Comparison of ENCODE assay signal across 16 cellular contexts in genomic region chr17:8949061-8949622, GRCh38. TPM values are rescaled to one million over a fixed set of nuclear protein-coding genes. Genes with fewer than 3 reads are reported as not detected.
DNase-seq lines count a peak whose midpoint lies in the region; ATAC-seq, FAIRE-seq and TF ChIP-seq lines count a peak whose summit lies in the region.
"Had no signal": no experiment of that assay in that cellular context is flagged by ENCODE, and none has a peak within 500 bp of the region (broad histone marks: within the 10 kb centered on the region; RNA-seq: fewer than 3 reads in every experiment).

No MANE protein-coding gene starts in this region.

- CTCF ChIA-PET in activated CD4-positive, alpha-beta T cell treated with anti-CD3 and anti-CD28 coated beads for 36 hours (lab: Charles Lee), result interaction anchor here (0.6 to 3.4 kb wide), 10 partner anchors 11 to 82 kb away, joined by 3 to 32 read pairs (median 3); no protein-coding TSS in a partner anchor
- CTCF ChIA-PET in activated B cell treated with CpG ODN at 0.5 μM for 24 hours (lab: Charles Lee), result no interaction called here

- peaks cover 12% of the 10 kb centered on the region for H3K9me3 Mint-ChIP-seq in activated CD4-positive, alpha-beta T cell treated with anti-CD3 and anti-CD28 coated beads for 36 hours (ENCODE audit: low read depth)
- no peaks in the 10 kb centered on the region for H3K9me3 Mint-ChIP-seq in activated B cell treated with CpG ODN at 0.5 μM for 24 hours

- FAIRE-seq in GM12892 (lab: Jason Lieb, UNC), result peak; percentile 94
- FAIRE-seq: HTR-8/SVneo had no signal

- H3K27me3 Mint-ChIP-seq in activated CD4-positive, alpha-beta T cell treated with anti-CD3 and anti-CD28 coated beads for 36 hours, result no peaks in the 10 kb centered on the region
- no peaks in the 10 kb centered on the region for H3K27me3 Mint-ChIP-seq in activated B cell treated with CpG ODN at 0.5 μM for 24 hours

- TF ChIP-seq CTCF in activated B cell treated with CpG ODN at 0.5 μM for 24 hours (IDR thresholded peaks at IDR 0.05), result no peak
- TF ChIP-seq CTCF in Peyer's patch (IDR thresholded peaks at IDR 0.05), result no peak

- DNase-seq in activated CD4-positive, alpha-beta T cell treated with anti-CD3 and anti-CD28 coated beads for 36 hours, result peak; percentile 62
- DNase-seq in activated CD4-positive, alpha-beta T cell treated with anti-CD3 and anti-CD28 coated beads for 1 hour, result no peak
- DNase-seq in GM12892 (ENCODE audit: insufficient read length) (no peak), activated B cell treated with CpG ODN at 0.5 μM for 24 hours (no peak), left ventricle myocardium superior (no peak), Peyer's patch (no peak), posterior vena cava (ENCODE audit: low spot score) (no peak), AG20443 (ENCODE audit: low spot score) (no peak)
- DNase-seq: HCEC 1CT, mesendoderm, NCI-H1092, NCI-H446, OCI-M1 had no signal

- peaks cover 49% of the 10 kb centered on the region for H3K36me3 Mint-ChIP-seq in activated CD4-positive, alpha-beta T cell treated with anti-CD3 and anti-CD28 coated beads for 36 hours (ENCODE audit: low read depth)
- peaks cover 35% of the 10 kb centered on the region for H3K36me3 Mint-ChIP-seq in activated B cell treated with CpG ODN at 0.5 μM for 24 hours (ENCODE audit: low read depth)

- POLR2A ChIA-PET in activated CD4-positive, alpha-beta T cell treated with anti-CD3 and anti-CD28 coated beads for 36 hours (lab: Charles Lee), result interaction anchor here (1.0 to 1.4 kb wide), 7 partner anchors 9 to 776 kb away, joined by 3 to 12 read pairs (median 4); no protein-coding TSS in a partner anchor
- POLR2A ChIA-PET in activated B cell treated with CpG ODN at 0.5 μM for 24 hours (lab: Charles Lee), result interaction anchor here (0.8 to 3.5 kb wide), 3 partner anchors 9 to 50 kb away, joined by 3 to 14 read pairs (median 3); partner anchors contain the start of gene PIK3R5

- no peak for TF ChIP-seq POLR2A in GM12892 (IDR thresholded peaks at IDR 0.05; ENCODE audit: low read depth, low read length)
- TF ChIP-seq POLR2A in Peyer's patch (IDR thresholded peaks at IDR 0.05), result no peak

- no peaks in the 10 kb centered on the region for H3K36me3 ChIP-seq in Peyer's patch

- H3K4me1 Mint-ChIP-seq in activated CD4-positive, alpha-beta T cell treated with anti-CD3 and anti-CD28 coated beads for 36 hours, result peaks cover 85% of the 10 kb centered on the region
- peaks cover 68% of the 10 kb centered on the region for H3K4me1 Mint-ChIP-seq in activated B cell treated with CpG ODN at 0.5 μM for 24 hours

- no peaks in the 10 kb centered on the region for H3K9me3 ChIP-seq in Peyer's patch

- H3K4me1 ChIP-seq in Peyer's patch, result peaks cover 0 to 6% (median 0%) of the 10 kb centered on the region in 4 donors
- H3K4me1 ChIP-seq: parathyroid adenoma had no signal

- ATAC-seq in activated CD4-positive, alpha-beta T cell treated with anti-CD3 and anti-CD28 coated beads for 36 hours, result peak; percentile 75
- ATAC-seq in activated B cell treated with CpG ODN at 0.5 μM for 24 hours (ENCODE audit: low read depth) (no peak), left ventricle myocardium superior (peak; percentile 85)

- no peak overlapping the region for H3K4me3 ChIP-seq in Peyer's patch

- no peaks in the 10 kb centered on the region for H3K27me3 ChIP-seq in Peyer's patch

- intact Hi-C loops in activated CD4-positive, alpha-beta T cell treated with anti-CD3 and anti-CD28 coated beads for 36 hours (cut with DNase I, micrococcal nuclease), result loop anchor here (1.0 kb wide), 5 partner anchors 8 to 341 kb away; partner anchors contain the start of gene PIK3R5 (in 1 of the 2)
- intact Hi-C loops in activated B cell treated with CpG ODN at 0.5 μM for 24 hours (cut with micrococcal nuclease) (no loop called here), left ventricle myocardium superior (cut with micrococcal nuclease) (no loop called here), posterior vena cava (cut with DNase I) (loop anchor here in 1 of 2 donors (10.0 kb wide), 1 partner anchor 1374 kb away; the partner anchor contains the start of gene CD68)

- H3K27ac Mint-ChIP-seq in activated CD4-positive, alpha-beta T cell treated with anti-CD3 and anti-CD28 coated beads for 36 hours, result peak overlapping the region; percentile 79
- H3K27ac Mint-ChIP-seq in activated B cell treated with CpG ODN at 0.5 μM for 24 hours, result peak overlapping the region; percentile 1

- H3K27ac ChIP-seq in Peyer's patch, result no peak overlapping the region
- H3K27ac ChIP-seq: parathyroid adenoma had no signal

- H3K4me3 Mint-ChIP-seq in activated CD4-positive, alpha-beta T cell treated with anti-CD3 and anti-CD28 coated beads for 36 hours, result peak overlapping the region; percentile 61
- H3K4me3 Mint-ChIP-seq in activated B cell treated with CpG ODN at 0.5 μM for 24 hours, result no peak overlapping the region

RNA-seq across cellular contexts. Expression of gene PIK3R5, which starts 16.4 kb away (rescaled TPM):
- total RNA-seq in activated CD4-positive, alpha-beta T cell treated with anti-CD3 and anti-CD28 coated beads for 36 hours, result 10 to 100 TPM; 20.4 to 29.2 TPM
- 45.2 TPM for polyA plus RNA-seq in GM12892 (2012; ENCODE audit: missing spikeins)
- total RNA-seq in activated B cell treated with CpG ODN at 0.5 μM for 24 hours, result 31.0 and 34.2 TPM in 2 replicates
- total RNA-seq in left ventricle myocardium superior, result 2.5 TPM
- total RNA-seq in Peyer's patch, result 10 to 100 TPM in 2 of 4 donors, 1 to 10 TPM in 2; 6.3 to 74.3 (median 10.3) TPM
- 10 to 100 TPM; 15.2 to 18.0 TPM for total RNA-seq in posterior vena cava
- total RNA-seq: A172 had no signal

Comparison
In these comparisons a context has a peak if more than half of its experiments do, and no peak if none do; other contexts are left out.
1. intact Hi-C loops: an anchor here in activated CD4-positive, alpha-beta T cell treated with anti-CD3 and anti-CD28 coated beads for 36 hours (1.0 kb wide); none called in activated B cell treated with CpG ODN at 0.5 μM for 24 hours and left ventricle myocardium superior.